Comparison of ENCODE assay signal across 10 cellular contexts in genomic region chr10:131726460-131726861, GRCh38.
DNase-seq lines count a peak whose midpoint lies in the region; ATAC-seq and TF ChIP-seq lines count a peak whose summit lies in the region.
"Had no signal": no experiment of that assay in that cellular context is flagged by ENCODE, and none has a peak within 500 bp of the region (broad histone marks: within the 10 kb centered on the region; RNA-seq: fewer than 3 reads in every experiment).

No MANE protein-coding gene starts in this region.

- no peaks in the 10 kb centered on the region for H3K9me3 ChIP-seq in colonic mucosa

- H3K4me1 ChIP-seq in colonic mucosa = no peaks in the 10 kb centered on the region

- no peaks in the 10 kb centered on the region for H3K27me3 ChIP-seq in colonic mucosa

- intact Hi-C loops in colonic mucosa (cut with DNase I) = no loop called here

- no peak overlapping the region for H3K9ac ChIP-seq in colonic mucosa (ENCODE audit: low read depth in 2 of 2, low read length in 2 of 2)
- H3K9ac ChIP-seq: KMS-11 had no signal

- H3K36me3 ChIP-seq in colonic mucosa = no peaks in the 10 kb centered on the region

- no peak for ATAC-seq in HG03280 (IDR thresholded peaks at IDR 0.05; ENCODE audit: unreplicated experiment)
- no peak for ATAC-seq in HG03342 (IDR thresholded peaks at IDR 0.05; ENCODE audit: unreplicated experiment)

- H3K4me3 ChIP-seq in colonic mucosa = no peak overlapping the region

- no peak overlapping the region for H3K27ac ChIP-seq in colonic mucosa
- H3K27ac ChIP-seq: KMS-11 had no signal

- DNase-seq in activated CD8-positive, alpha-beta memory T cell treated with anti-CD3 and anti-CD28 coated beads for 24 hours = peak; percentile 49
- DNase-seq in activated CD8-positive, alpha-beta memory T cell treated with anti-CD3 and anti-CD28 coated beads, Interleukin-2, amount 50 U/mL, for 48 hours = no peak
- peak; percentile 19 for DNase-seq in colonic mucosa
- peak; percentile 87 for DNase-seq in mesenteric fat pad (ENCODE audit: low spot score)
- peak; percentile 60 for DNase-seq in ureter (ENCODE audit: low spot score)
- DNase-seq in activated CD4-positive, alpha-beta T cell treated with anti-CD3 and anti-CD28 coated beads, Interleukin-2, amount 50 U/mL, for 1 hour = no peak
- DNase-seq: central memory CD4-positive, alpha-beta T cell had no signal

- no peak for TF ChIP-seq CTCF in colonic mucosa (IDR thresholded peaks at IDR 0.05)

Comparison
In these comparisons a context has a peak if more than half of its experiments do, and no peak if none do; other contexts are left out.
1. DNase-seq: peak in activated CD8-positive, alpha-beta memory T cell treated with anti-CD3 and anti-CD28 coated beads for 24 hours (single experiment), colonic mucosa (single experiment), mesenteric fat pad (single experiment) and ureter (single experiment); none in activated CD8-positive, alpha-beta memory T cell treated with anti-CD3 and anti-CD28 coated beads, Interleukin-2, amount 50 U/mL, for 48 hours (single experiment) and activated CD4-positive, alpha-beta T cell treated with anti-CD3 and anti-CD28 coated beads, Interleukin-2, amount 50 U/mL, for 1 hour (single experiment).